In genomic region chr16:27789595-27790241, GRCh38 we compare ENCODE assay signal across 2 cellular contexts.
TF ChIP-seq lines count a peak whose summit lies in the region.

No MANE protein-coding gene starts in this region.

TF ChIP-seq in HEK293, 187 proteins besides CTCF, POLR2A, EP300 and RAD21 (continued from another document):
- TF ChIP-seq PATZ1 (tag by site-specific recombination; IDR thresholded peaks at IDR 0.05) (no peak), ZNF391 (tag by site-specific recombination; IDR thresholded peaks at IDR 0.05; ENCODE audit: borderline replicate concordance, low read depth) (no peak), MZF1 (tag by site-specific recombination; IDR thresholded peaks at IDR 0.05; ENCODE audit: borderline replicate concordance) (no peak), ZNF777 (tag by site-specific recombination; IDR thresholded peaks at IDR 0.05; ENCODE audit: borderline replicate concordance) (0 out of 2 replicates have a peak, but pooled peaks have one; percentile 5), ZNF184 (tag by site-specific recombination; IDR thresholded peaks at IDR 0.05) (no peak), SP2 (tag by site-specific recombination; IDR thresholded peaks at IDR 0.05) (no peak), KLF9 (tag by site-specific recombination; IDR thresholded peaks at IDR 0.05; ENCODE audit: low read depth) (no peak), ZNF544 (tag by site-specific recombination; IDR thresholded peaks at IDR 0.05) (0 out of 2 replicates have a peak, but pooled peaks have one; percentile 48), ZBTB17 (tag by site-specific recombination; IDR thresholded peaks at IDR 0.05) (peak; percentile 99), ZNF558 (tag by site-specific recombination; IDR thresholded peaks at IDR 0.05) (no peak), KLF16 (tag by site-specific recombination; IDR thresholded peaks at IDR 0.05) (no peak), ZBTB7A (tag by site-specific recombination; IDR thresholded peaks at IDR 0.05; ENCODE audit: low read depth) (no peak), OSR2 (tag by site-specific recombination; IDR thresholded peaks at IDR 0.05) (no peak), REPIN1 (tag by site-specific recombination; IDR thresholded peaks at IDR 0.05; ENCODE audit: low read depth) (no peak), SP3 (tag by site-specific recombination; IDR thresholded peaks at IDR 0.05) (no peak), ZNF366 (tag by site-specific recombination; conservative IDR thresholded peaks at IDR 0.05) (peak; percentile 93), ZNF664 (tag by site-specific recombination; IDR thresholded peaks at IDR 0.05) (no peak), ZNF600 (tag by site-specific recombination; IDR thresholded peaks at IDR 0.05) (no peak)
- TF ChIP-seq, protein P1, sequence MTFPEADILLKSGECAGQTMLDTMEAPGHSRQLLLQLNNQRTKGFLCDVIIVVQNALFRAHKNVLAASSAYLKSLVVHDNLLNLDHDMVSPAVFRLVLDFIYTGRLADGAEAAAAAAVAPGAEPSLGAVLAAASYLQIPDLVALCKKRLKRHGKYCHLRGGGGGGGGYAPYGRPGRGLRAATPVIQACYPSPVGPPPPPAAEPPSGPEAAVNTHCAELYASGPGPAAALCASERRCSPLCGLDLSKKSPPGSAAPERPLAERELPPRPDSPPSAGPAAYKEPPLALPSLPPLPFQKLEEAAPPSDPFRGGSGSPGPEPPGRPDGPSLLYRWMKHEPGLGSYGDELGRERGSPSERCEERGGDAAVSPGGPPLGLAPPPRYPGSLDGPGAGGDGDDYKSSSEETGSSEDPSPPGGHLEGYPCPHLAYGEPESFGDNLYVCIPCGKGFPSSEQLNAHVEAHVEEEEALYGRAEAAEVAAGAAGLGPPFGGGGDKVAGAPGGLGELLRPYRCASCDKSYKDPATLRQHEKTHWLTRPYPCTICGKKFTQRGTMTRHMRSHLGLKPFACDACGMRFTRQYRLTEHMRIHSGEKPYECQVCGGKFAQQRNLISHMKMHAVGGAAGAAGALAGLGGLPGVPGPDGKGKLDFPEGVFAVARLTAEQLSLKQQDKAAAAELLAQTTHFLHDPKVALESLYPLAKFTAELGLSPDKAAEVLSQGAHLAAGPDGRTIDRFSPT (tag by site-specific recombination; IDR thresholded peaks at IDR 0.05) = no peak
- TF ChIP-seq, protein P2, sequence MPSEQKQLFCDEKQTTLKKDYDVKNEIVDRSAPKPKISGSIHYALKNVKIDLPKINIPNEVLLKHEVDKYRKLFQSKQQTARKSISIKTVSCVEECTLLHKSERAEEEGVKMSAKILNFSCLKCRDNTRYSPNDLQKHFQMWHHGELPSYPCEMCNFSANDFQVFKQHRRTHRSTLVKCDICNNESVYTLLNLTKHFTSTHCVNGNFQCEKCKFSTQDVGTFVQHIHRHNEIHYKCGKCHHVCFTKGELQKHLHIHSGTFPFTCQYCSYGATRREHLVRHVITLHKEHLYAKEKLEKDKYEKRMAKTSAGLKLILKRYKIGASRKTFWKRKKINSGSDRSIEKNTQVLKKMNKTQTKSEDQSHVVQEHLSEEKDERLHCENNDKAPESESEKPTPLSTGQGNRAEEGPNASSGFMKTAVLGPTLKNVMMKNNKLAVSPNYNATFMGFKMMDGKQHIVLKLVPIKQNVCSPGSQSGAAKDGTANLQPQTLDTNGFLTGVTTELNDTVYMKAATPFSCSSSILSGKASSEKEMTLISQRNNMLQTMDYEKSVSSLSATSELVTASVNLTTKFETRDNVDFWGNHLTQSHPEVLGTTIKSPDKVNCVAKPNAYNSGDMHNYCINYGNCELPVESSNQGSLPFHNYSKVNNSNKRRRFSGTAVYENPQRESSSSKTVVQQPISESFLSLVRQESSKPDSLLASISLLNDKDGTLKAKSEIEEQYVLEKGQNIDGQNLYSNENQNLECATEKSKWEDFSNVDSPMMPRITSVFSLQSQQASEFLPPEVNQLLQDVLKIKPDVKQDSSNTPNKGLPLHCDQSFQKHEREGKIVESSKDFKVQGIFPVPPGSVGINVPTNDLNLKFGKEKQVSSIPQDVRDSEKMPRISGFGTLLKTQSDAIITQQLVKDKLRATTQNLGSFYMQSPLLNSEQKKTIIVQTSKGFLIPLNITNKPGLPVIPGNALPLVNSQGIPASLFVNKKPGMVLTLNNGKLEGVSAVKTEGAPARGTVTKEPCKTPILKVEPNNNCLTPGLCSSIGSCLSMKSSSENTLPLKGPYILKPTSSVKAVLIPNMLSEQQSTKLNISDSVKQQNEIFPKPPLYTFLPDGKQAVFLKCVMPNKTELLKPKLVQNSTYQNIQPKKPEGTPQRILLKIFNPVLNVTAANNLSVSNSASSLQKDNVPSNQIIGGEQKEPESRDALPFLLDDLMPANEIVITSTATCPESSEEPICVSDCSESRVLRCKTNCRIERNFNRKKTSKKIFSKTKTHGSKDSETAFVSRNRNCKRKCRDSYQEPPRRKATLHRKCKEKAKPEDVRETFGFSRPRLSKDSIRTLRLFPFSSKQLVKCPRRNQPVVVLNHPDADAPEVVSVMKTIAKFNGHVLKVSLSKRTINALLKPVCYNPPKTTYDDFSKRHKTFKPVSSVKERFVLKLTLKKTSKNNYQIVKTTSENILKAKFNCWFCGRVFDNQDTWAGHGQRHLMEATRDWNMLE (tag by site-specific recombination; conservative IDR thresholded peaks at IDR 0.05; ENCODE audit: low read depth) = no peak

TF ChIP-seq in K562, 482 proteins besides CTCF, POLR2A, EP300 and RAD21 (continued from another document):
- TF ChIP-seq, protein P3, sequence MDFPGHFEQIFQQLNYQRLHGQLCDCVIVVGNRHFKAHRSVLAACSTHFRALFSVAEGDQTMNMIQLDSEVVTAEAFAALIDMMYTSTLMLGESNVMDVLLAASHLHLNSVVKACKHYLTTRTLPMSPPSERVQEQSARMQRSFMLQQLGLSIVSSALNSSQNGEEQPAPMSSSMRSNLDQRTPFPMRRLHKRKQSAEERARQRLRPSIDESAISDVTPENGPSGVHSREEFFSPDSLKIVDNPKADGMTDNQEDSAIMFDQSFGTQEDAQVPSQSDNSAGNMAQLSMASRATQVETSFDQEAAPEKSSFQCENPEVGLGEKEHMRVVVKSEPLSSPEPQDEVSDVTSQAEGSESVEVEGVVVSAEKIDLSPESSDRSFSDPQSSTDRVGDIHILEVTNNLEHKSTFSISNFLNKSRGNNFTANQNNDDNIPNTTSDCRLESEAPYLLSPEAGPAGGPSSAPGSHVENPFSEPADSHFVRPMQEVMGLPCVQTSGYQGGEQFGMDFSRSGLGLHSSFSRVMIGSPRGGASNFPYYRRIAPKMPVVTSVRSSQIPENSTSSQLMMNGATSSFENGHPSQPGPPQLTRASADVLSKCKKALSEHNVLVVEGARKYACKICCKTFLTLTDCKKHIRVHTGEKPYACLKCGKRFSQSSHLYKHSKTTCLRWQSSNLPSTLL (IDR thresholded peaks at IDR 0.05) = 0 out of 2 replicates have a peak, but pooled peaks have one; percentile 15
- TF ChIP-seq, protein P4, sequence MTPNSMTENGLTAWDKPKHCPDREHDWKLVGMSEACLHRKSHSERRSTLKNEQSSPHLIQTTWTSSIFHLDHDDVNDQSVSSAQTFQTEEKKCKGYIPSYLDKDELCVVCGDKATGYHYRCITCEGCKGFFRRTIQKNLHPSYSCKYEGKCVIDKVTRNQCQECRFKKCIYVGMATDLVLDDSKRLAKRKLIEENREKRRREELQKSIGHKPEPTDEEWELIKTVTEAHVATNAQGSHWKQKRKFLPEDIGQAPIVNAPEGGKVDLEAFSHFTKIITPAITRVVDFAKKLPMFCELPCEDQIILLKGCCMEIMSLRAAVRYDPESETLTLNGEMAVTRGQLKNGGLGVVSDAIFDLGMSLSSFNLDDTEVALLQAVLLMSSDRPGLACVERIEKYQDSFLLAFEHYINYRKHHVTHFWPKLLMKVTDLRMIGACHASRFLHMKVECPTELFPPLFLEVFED (CRISPR knock-in tag; conservative IDR thresholded peaks at IDR 0.05) = no peak
- TF ChIP-seq ZNF140 (CRISPR knock-in tag; IDR thresholded peaks at IDR 0.05) (no peak), NFE2 (IDR thresholded peaks at IDR 0.05; ENCODE audit: low read depth) (no peak)
- TF ChIP-seq, protein P5, sequence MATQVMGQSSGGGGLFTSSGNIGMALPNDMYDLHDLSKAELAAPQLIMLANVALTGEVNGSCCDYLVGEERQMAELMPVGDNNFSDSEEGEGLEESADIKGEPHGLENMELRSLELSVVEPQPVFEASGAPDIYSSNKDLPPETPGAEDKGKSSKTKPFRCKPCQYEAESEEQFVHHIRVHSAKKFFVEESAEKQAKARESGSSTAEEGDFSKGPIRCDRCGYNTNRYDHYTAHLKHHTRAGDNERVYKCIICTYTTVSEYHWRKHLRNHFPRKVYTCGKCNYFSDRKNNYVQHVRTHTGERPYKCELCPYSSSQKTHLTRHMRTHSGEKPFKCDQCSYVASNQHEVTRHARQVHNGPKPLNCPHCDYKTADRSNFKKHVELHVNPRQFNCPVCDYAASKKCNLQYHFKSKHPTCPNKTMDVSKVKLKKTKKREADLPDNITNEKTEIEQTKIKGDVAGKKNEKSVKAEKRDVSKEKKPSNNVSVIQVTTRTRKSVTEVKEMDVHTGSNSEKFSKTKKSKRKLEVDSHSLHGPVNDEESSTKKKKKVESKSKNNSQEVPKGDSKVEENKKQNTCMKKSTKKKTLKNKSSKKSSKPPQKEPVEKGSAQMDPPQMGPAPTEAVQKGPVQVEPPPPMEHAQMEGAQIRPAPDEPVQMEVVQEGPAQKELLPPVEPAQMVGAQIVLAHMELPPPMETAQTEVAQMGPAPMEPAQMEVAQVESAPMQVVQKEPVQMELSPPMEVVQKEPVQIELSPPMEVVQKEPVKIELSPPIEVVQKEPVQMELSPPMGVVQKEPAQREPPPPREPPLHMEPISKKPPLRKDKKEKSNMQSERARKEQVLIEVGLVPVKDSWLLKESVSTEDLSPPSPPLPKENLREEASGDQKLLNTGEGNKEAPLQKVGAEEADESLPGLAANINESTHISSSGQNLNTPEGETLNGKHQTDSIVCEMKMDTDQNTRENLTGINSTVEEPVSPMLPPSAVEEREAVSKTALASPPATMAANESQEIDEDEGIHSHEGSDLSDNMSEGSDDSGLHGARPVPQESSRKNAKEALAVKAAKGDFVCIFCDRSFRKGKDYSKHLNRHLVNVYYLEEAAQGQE (CRISPR knock-in tag; IDR thresholded peaks at IDR 0.05; ENCODE audit: low read depth) = no peak
